1 cellular context compared by ENCODE assay signal in genomic region chr14:45083979-45084722, GRCh38.
TF ChIP-seq lines count a peak whose summit lies in the region.

TSS of gene PRPF39 (plus strand) at chr14:45084116. CDS start at chr14:45095240, 11,124 bp downstream.

TF ChIP-seq in K562, 482 proteins besides CTCF, POLR2A, EP300 and RAD21 (continued from another document and continues in another):
- TF ChIP-seq USF2 (CRISPR knock-in tag; IDR thresholded peaks at IDR 0.05) (peak; percentile 91), EZH2 (IDR thresholded peaks at IDR 0.05; ENCODE audit: borderline replicate concordance, low read depth, low read length) (no peak), HDAC3 (IDR thresholded peaks at IDR 0.05; ENCODE audit: borderline replicate concordance, partially characterized antibody) (no peak), ZBTB34 (CRISPR knock-in tag; IDR thresholded peaks at IDR 0.05) (no peak), ZSCAN32 (CRISPR knock-in tag; IDR thresholded peaks at IDR 0.05) (no peak), PHF20 (IDR thresholded peaks at IDR 0.05; ENCODE audit: partially characterized antibody) (peak; percentile 61), HSF4 (CRISPR knock-in tag; IDR thresholded peaks at IDR 0.05; ENCODE audit: borderline replicate concordance) (no peak), ZNF780A (CRISPR knock-in tag; IDR thresholded peaks at IDR 0.05) (no peak), THAP12 (CRISPR knock-in tag; IDR thresholded peaks at IDR 0.05) (0 out of 2 replicates have a peak, but pooled peaks have one; percentile 47), NCOR1 (IDR thresholded peaks at IDR 0.05) (no peak), MYC (IDR thresholded peaks at IDR 0.05; ENCODE audit: low read depth, low read length) (peak; percentile 68), MYC (CRISPR knock-in tag; IDR thresholded peaks at IDR 0.05; ENCODE audit: borderline replicate concordance, low read depth) (no peak), HIVEP1 (CRISPR knock-in tag; IDR thresholded peaks at IDR 0.05) (no peak), SUPT5H (IDR thresholded peaks at IDR 0.05) (peak; percentile 85), ZBTB7A (IDR thresholded peaks at IDR 0.05; ENCODE audit: borderline replicate concordance, control insufficient read depth, low read depth, low read length) (no peak), ZNF668 (CRISPR knock-in tag; IDR thresholded peaks at IDR 0.05) (no peak), NR0B1 (IDR thresholded peaks at IDR 0.05; ENCODE audit: partially characterized antibody) (no peak), ZNF318 (IDR thresholded peaks at IDR 0.05; ENCODE audit: borderline replicate concordance in 1 of 2, low read depth in 1 of 2) (0 out of 4 replicates have a peak, but pooled peaks of 1 of the 2 experiments have one; percentile 31), RBM34 (IDR thresholded peaks at IDR 0.05; ENCODE audit: borderline replicate concordance, insufficient read depth, low read length) (no peak), ZNF512 (tag; IDR thresholded peaks at IDR 0.05) (no peak), E2F3 (CRISPR knock-in tag; IDR thresholded peaks at IDR 0.05) (no peak), ZNF146 (CRISPR knock-in tag; IDR thresholded peaks at IDR 0.05; ENCODE audit: unreplicated experiment) (no peak), SMC3 (conservative IDR thresholded peaks at IDR 0.05; ENCODE audit: insufficient read depth, low read depth, low read length) (no peak), GABPB1 (CRISPR knock-in tag; IDR thresholded peaks at IDR 0.05) (no peak), ZNF324 (CRISPR knock-in tag; IDR thresholded peaks at IDR 0.05) (no peak), MYBL2 (IDR thresholded peaks at IDR 0.05; ENCODE audit: low read depth) (no peak), MYBL2 (CRISPR knock-in tag; IDR thresholded peaks at IDR 0.05; ENCODE audit: borderline replicate concordance) (no peak), SIN3B (IDR thresholded peaks at IDR 0.05; ENCODE audit: low read depth) (no peak), SOX6 (IDR thresholded peaks at IDR 0.05) (no peak), NCOA6 (IDR thresholded peaks at IDR 0.05) (no peak), LEF1 (IDR thresholded peaks at IDR 0.05) (no peak), ZNF384 (IDR thresholded peaks at IDR 0.05; ENCODE audit: low read depth, low read length) (no peak)
